In genomic region chr2:54598347-54599325, GRCh38 we compare ENCODE assay signal across 15 cellular contexts.
DNase-seq lines count a peak whose midpoint lies in the region; ATAC-seq and TF ChIP-seq lines count a peak whose summit lies in the region.
"Had no signal": no experiment of that assay in that cellular context is flagged by ENCODE, and none has a peak within 500 bp of the region (broad histone marks: within the 10 kb centered on the region; RNA-seq: fewer than 3 reads in every experiment).

No MANE protein-coding gene starts in this region.

- peaks cover 94% of the 10 kb centered on the region for H3K4me1 Mint-ChIP-seq in stimulated activated naive CD8-positive, alpha-beta T cell treated with anti-CD3 and anti-CD28 coated beads, Interleukin-15, Interleukin-2, amounts not matched to agents 100 ng/mL and 50 ng/mL, for 24 hours (ENCODE audit: low read depth)
- H3K4me1 Mint-ChIP-seq in chondrocyte (ENCODE audit: low read depth) = peaks cover 81% of the 10 kb centered on the region

- no peak overlapping the region for H3K4me3 ChIP-seq in ovary
- H3K4me3 ChIP-seq: tibial nerve had no signal

- 94% methylated on average over 14 of the region's 14 CpGs for WGBS in ovary, 3 donors

- H3K4me1 ChIP-seq in ovary (ENCODE audit: insufficient read depth) = peaks cover 39% of the 10 kb centered on the region

- H3K36me3 ChIP-seq in ovary = no peaks in the 10 kb centered on the region

- DNase-seq in stimulated activated naive CD8-positive, alpha-beta T cell treated with anti-CD3 and anti-CD28 coated beads, Interleukin-15, Interleukin-2, amounts not matched to agents 100 U/mL and 50 U/mL, for 24 hours = no peak
- DNase-seq in chondrocyte (ENCODE audit: low spot score) (no peak), myocyte (ENCODE audit: low read depth) (peak; percentile 39), ovary (no peak), HCEC 1CT (no peak)
- DNase-seq: activated CD4-positive, alpha-beta T cell treated with anti-CD3 and anti-CD28 coated beads, Interleukin-2, amount 50 U/mL, for 1 hour; C1 segment of cervical spinal cord; endodermal cell; NCI-H1092 treated with DMSO at 0.1 percent for 48 hours; stimulated activated CD4-positive, alpha-beta T cell treated with anti-CD3 and anti-CD28 coated beads, Interleukin-2, amount 100 ng/mL, for 48 hours had no signal

- peaks cover 29% of the 10 kb centered on the region for H3K36me3 Mint-ChIP-seq in stimulated activated naive CD8-positive, alpha-beta T cell treated with anti-CD3 and anti-CD28 coated beads, Interleukin-15, Interleukin-2, amounts not matched to agents 100 ng/mL and 50 ng/mL, for 24 hours (ENCODE audit: low read depth)
- H3K36me3 Mint-ChIP-seq in chondrocyte (ENCODE audit: low read depth) = peaks cover 7% of the 10 kb centered on the region

- TF ChIP-seq CTCF in chondrocyte (IDR thresholded peaks at IDR 0.05) = no peak
- TF ChIP-seq CTCF in ovary (IDR thresholded peaks at IDR 0.05) = no peak

- H3K9me3 ChIP-seq in ovary = no peaks in the 10 kb centered on the region
- H3K9me3 ChIP-seq: tibial nerve had no signal

- H3K27me3 ChIP-seq in ovary = no peaks in the 10 kb centered on the region
- H3K27me3 ChIP-seq: tibial nerve had no signal

- intact Hi-C loops in ovary (cut with DNase I) = no loop called here

- TF ChIP-seq EP300 in ovary (IDR thresholded peaks at IDR 0.05) = no peak

- no peaks in the 10 kb centered on the region for H3K9me3 Mint-ChIP-seq in stimulated activated naive CD8-positive, alpha-beta T cell treated with anti-CD3 and anti-CD28 coated beads, Interleukin-15, Interleukin-2, amounts not matched to agents 100 ng/mL and 50 ng/mL, for 24 hours
- no peaks in the 10 kb centered on the region for H3K9me3 Mint-ChIP-seq in chondrocyte (ENCODE audit: low read depth)
- H3K9me3 Mint-ChIP-seq: endodermal cell had no signal

- peak overlapping the region; percentile 90 for H3K27ac Mint-ChIP-seq in stimulated activated naive CD8-positive, alpha-beta T cell treated with anti-CD3 and anti-CD28 coated beads, Interleukin-15, Interleukin-2, amounts not matched to agents 100 ng/mL and 50 ng/mL, for 24 hours
- H3K27ac Mint-ChIP-seq in chondrocyte (ENCODE audit: unreplicated experiment) = peak overlapping the region; percentile 64
- H3K27ac Mint-ChIP-seq: endodermal cell had no signal

- no peaks in the 10 kb centered on the region for H3K27me3 Mint-ChIP-seq in stimulated activated naive CD8-positive, alpha-beta T cell treated with anti-CD3 and anti-CD28 coated beads, Interleukin-15, Interleukin-2, amounts not matched to agents 100 ng/mL and 50 ng/mL, for 24 hours
- H3K27me3 Mint-ChIP-seq in chondrocyte (ENCODE audit: low read depth) = no peaks in the 10 kb centered on the region

- TF ChIP-seq POLR2A in ovary (IDR thresholded peaks at IDR 0.05) = no peak

- no peak overlapping the region for H3K4me3 Mint-ChIP-seq in stimulated activated naive CD8-positive, alpha-beta T cell treated with anti-CD3 and anti-CD28 coated beads, Interleukin-15, Interleukin-2, amounts not matched to agents 100 ng/mL and 50 ng/mL, for 24 hours
- no peak overlapping the region for H3K4me3 Mint-ChIP-seq in chondrocyte (ENCODE audit: unreplicated experiment)
- H3K4me3 Mint-ChIP-seq: endodermal cell, neural crest cell had no signal

- no peak for ATAC-seq in stimulated activated naive CD8-positive, alpha-beta T cell treated with anti-CD3 and anti-CD28 coated beads, Interleukin-15, Interleukin-2, amounts not matched to agents 100 U/mL and 50 U/mL, for 24 hours
- ATAC-seq in GM19035 (IDR thresholded peaks at IDR 0.05; ENCODE audit: unreplicated experiment) (no peak), GM19455 (IDR thresholded peaks at IDR 0.05; ENCODE audit: unreplicated experiment) (no peak)

- no peak overlapping the region for H3K27ac ChIP-seq in ovary
